8 cellular contexts compared by ENCODE assay signal in genomic region chr1:56820755-56821461, GRCh38. TPM values are rescaled to one million over a fixed set of nuclear protein-coding genes. Genes with fewer than 3 reads are reported as not detected.
DNase-seq lines count a peak whose midpoint lies in the region; ATAC-seq and TF ChIP-seq lines count a peak whose summit lies in the region.

No MANE protein-coding gene starts in this region.

- POLR2A ChIA-PET in PC-3 (lab: Charles Lee; ENCODE audit: unreplicated experiment) = no interaction called here

- peak; percentile 97 for TF ChIP-seq CTCF in PC-3 (conservative IDR thresholded peaks at IDR 0.05; ENCODE audit: low read depth, low read length)
- peak; percentile 99 for TF ChIP-seq CTCF in neural progenitor cell (IDR thresholded peaks at IDR 0.05)
- TF ChIP-seq CTCF in suprapubic skin (IDR thresholded peaks at IDR 0.05) = peak; percentile 20 to 92

- H3K4me1 Mint-ChIP-seq in neural progenitor cell = peaks cover 36% of the 10 kb centered on the region

- H2AFZ ChIP-seq in PC-3 (ENCODE audit: low read length) = 0 out of 2 replicates have a peak overlapping the region, but pooled peaks have one; percentile 44
- no peak overlapping the region for H2AFZ ChIP-seq in neural progenitor cell (replicated peaks)

- H4K20me1 ChIP-seq in PC-3 (ENCODE audit: low read length) (no peaks in the 10 kb centered on the region), neural progenitor cell (ENCODE audit: low read depth) (no peaks in the 10 kb centered on the region)

- WGBS in suprapubic skin = 23% methylated on average over 6 of the region's 7 CpGs

- H3K36me3 Mint-ChIP-seq in neural progenitor cell = no peaks in the 10 kb centered on the region

- H3K36me3 ChIP-seq in PC-3 (ENCODE audit: low read depth, low read length) (no peaks in the 10 kb centered on the region), neural progenitor cell (no peaks in the 10 kb centered on the region), suprapubic skin (no peaks in the 10 kb centered on the region)

- H3K4me2 ChIP-seq in PC-3 (ENCODE audit: low read length) = peak overlapping the region; percentile 74
- H3K4me2 ChIP-seq in neural progenitor cell = no peak overlapping the region

- DNase-seq in DMS53 (lab: John Stamatoyannopoulos, UW) (peak; percentile 96), HUDEP-2 (lab: John Stamatoyannopoulos, UW; ENCODE audit: unreplicated experiment in 76 of 76) (peak in 66 of 76 experiments; percentile 5 to 85 (median 51)), PC-3 (peak; percentile 89), fibroblast of peridontal ligament (ENCODE audit: extremely low read depth) (peak; percentile 82), neural progenitor cell (ENCODE audit: low spot score) (peak; percentile 90), suprapubic skin (ENCODE audit: low spot score in 2 of 2) (peak; percentile 77 to 84)
- peak; percentile 83 to 86 for DNase-seq in activated T-cell treated with anti-CD3 and anti-CD28 coated beads, Interleukin-2, amount 50 U/mL, for 48 hours

- H3K9ac ChIP-seq in PC-3 (ENCODE audit: low read length) = no peak overlapping the region; the same call in 1 of the 2 replicates
- no peak overlapping the region for H3K9ac ChIP-seq in neural progenitor cell

- H3K4me3 ChIP-seq in PC-3 (ENCODE audit: low read length) (peak overlapping the region; percentile 46; the same call in 1 of the 2 replicates), neural progenitor cell (no peak overlapping the region), suprapubic skin (no peak overlapping the region)

- H3K4me3 Mint-ChIP-seq in neural progenitor cell = no peak overlapping the region

- no TSS peak for BruUV-seq in PC-3 (replicated peaks; lab: Mats Ljungman, UMichigan)

- H3K9me3 Mint-ChIP-seq in neural progenitor cell = peaks cover 3% of the 10 kb centered on the region

- no peak for TF ChIP-seq EP300 in suprapubic skin (IDR thresholded peaks at IDR 0.05)

- intact Hi-C loops in PC-3 (cut with micrococcal nuclease) = loop anchor here (2.0 to 5.0 kb wide), 3 partner anchors 109 to 1534 kb away; no protein-coding TSS in a partner anchor

- H3F3A ChIP-seq in PC-3 (ENCODE audit: low read length, unreplicated experiment) = no peaks in the 10 kb centered on the region
- H3F3A ChIP-seq in neural progenitor cell (ENCODE audit: low read depth) = peaks cover 19% of the 10 kb centered on the region

- no peak for TF ChIP-seq POLR2A in suprapubic skin (IDR thresholded peaks at IDR 0.05)

- no peak overlapping the region for H3K27ac Mint-ChIP-seq in neural progenitor cell

- peaks cover 10% of the 10 kb centered on the region for H3K27me3 Mint-ChIP-seq in neural progenitor cell (ENCODE audit: insufficient read depth, low read depth)

- H3K27ac ChIP-seq in PC-3 (ENCODE audit: low read length) = peak overlapping the region; percentile 44
- no peak overlapping the region for H3K27ac ChIP-seq in neural progenitor cell
- H3K27ac ChIP-seq in suprapubic skin = no peak overlapping the region

- H3K4me1 ChIP-seq in PC-3 (ENCODE audit: insufficient read depth, low read length) = peaks cover 14% of the 10 kb centered on the region
- H3K4me1 ChIP-seq in neural progenitor cell = peaks cover 32% of the 10 kb centered on the region
- peaks cover 26% of the 10 kb centered on the region for H3K4me1 ChIP-seq in suprapubic skin

- H3K79me2 ChIP-seq in PC-3 (ENCODE audit: low read length) = no peaks in the 10 kb centered on the region
- no peaks in the 10 kb centered on the region for H3K79me2 ChIP-seq in neural progenitor cell (ENCODE audit: low read depth)

- CTCF ChIA-PET in PC-3 (lab: Charles Lee) = interaction anchor here (0.5 to 0.6 kb wide), 2 partner anchors 27 to 236 kb away, joined by 4 to 6 read pairs; no protein-coding TSS in a partner anchor

- H3K27me3 ChIP-seq in PC-3 (ENCODE audit: low read length) (0 out of 2 replicates have a peak, but pooled peaks cover 5% of the 10 kb centered on the region), neural progenitor cell (no peaks in the 10 kb centered on the region), suprapubic skin (peaks cover 9% of the 10 kb centered on the region)

- no peaks in the 10 kb centered on the region for H3K9me2 ChIP-seq in PC-3 (replicated peaks; ENCODE audit: low read length)

- peak; percentile 74 for ATAC-seq in GM21526 (IDR thresholded peaks at IDR 0.05; ENCODE audit: low FRiP score, unreplicated experiment)
- ATAC-seq in PC-3 = peak; percentile 85

- no peaks in the 10 kb centered on the region for H3K9me3 ChIP-seq in PC-3 (ENCODE audit: low read length)
- no peaks in the 10 kb centered on the region for H3K9me3 ChIP-seq in neural progenitor cell (ENCODE audit: low read depth)
- H3K9me3 ChIP-seq in suprapubic skin = no peaks in the 10 kb centered on the region

RNA-seq across cellular contexts. Expression of gene FYB2, which starts 1.7 kb away (rescaled TPM):
- total RNA-seq in PC-3 (2014; rRNA removed) (not detected in 2 replicates), neural progenitor cell (ENCODE audit: low replicate concordance) (5.0 and 8.9 TPM in 2 replicates), suprapubic skin (under 1 TPM in 1 of 4 donors, not detected in 3; 0.57 TPM)

RNA-seq across cellular contexts. Expression of gene C8A, which starts 33.7 kb away (rescaled TPM):
- not detected in 2 replicates for total RNA-seq in PC-3 (2014; rRNA removed)
- total RNA-seq in neural progenitor cell (ENCODE audit: low replicate concordance) = not detected in 2 replicates
- 1 to 10 TPM in 1 of 4 donors, not detected in 3; 1.2 TPM for total RNA-seq in suprapubic skin
